In the genomic region with DNA sequence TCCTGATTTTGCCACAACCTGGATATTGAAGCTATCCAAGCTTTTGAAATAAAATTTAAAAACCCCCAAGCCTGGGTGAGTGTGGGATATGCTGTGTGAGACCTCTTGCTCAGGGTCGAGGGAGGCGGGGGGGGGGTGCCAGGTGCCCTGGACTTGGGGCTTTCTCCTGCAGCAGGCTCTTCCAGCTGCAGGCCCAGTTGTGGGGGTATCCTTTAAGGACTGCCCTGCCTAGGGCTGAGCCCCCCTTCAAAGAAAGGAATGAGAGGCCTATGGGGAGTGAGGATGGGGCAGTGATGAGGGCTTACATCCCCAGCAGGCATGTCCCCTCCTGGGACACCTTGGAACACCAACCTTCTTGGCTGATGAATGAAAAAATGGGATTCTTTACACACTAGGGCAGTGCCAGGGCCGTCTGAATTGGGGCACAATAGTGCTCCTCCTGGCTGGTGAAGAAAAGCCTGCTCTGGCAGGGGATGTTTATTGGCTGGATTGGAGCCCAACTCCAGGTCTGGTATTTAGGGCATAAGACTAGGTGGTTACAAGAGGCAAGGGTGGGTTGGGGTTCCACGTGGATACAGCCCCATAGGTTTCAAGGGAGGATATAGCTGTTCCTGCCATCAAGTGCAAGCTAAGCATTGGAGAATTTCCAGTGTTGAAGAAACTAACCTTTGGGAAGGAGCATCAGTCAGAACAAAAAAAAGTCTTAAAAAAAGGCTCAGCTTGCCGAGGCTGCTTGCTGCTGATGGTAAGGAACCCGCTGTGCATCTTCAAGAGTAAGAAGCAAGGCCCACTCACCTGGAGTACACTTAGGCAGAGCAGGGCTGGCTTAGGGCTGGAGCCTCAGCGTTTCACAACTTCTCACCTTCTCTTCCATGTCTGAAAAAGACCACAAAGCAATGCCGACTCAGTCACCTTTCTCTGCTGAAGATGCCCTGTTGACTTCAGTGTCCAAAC, we compare ENCODE assay signal across 17 cellular contexts. TPM values are rescaled to one million over a fixed set of nuclear protein-coding genes. Genes with fewer than 3 reads are reported as not detected.
DNase-seq lines count a peak whose midpoint lies in the region; ATAC-seq and TF ChIP-seq lines count a peak whose summit lies in the region.
"Had no signal": no experiment of that assay in that cellular context is flagged by ENCODE, and none has a peak within 500 bp of the region (broad histone marks: within the 10 kb centered on the region; RNA-seq: fewer than 3 reads in every experiment).

No MANE protein-coding gene starts in this region.

- H3K9me3 Mint-ChIP-seq in natural killer cell treated with Interleukin-12 subunit alpha and Interleukin-12 subunit beta and Interleukin-15 and Interleukin-18, amount 100 ng/mL, for 72 hours = no peaks in the 10 kb centered on the region
- no peaks in the 10 kb centered on the region for H3K9me3 Mint-ChIP-seq in natural killer cell
- no peaks in the 10 kb centered on the region for H3K9me3 Mint-ChIP-seq in effector memory CD8-positive, alpha-beta T cell

- H3K27ac Mint-ChIP-seq in natural killer cell treated with Interleukin-12 subunit alpha and Interleukin-12 subunit beta and Interleukin-15 and Interleukin-18, amount 100 ng/mL, for 72 hours = peak overlapping the region; percentile 14 to 48
- peak overlapping the region in 1 of 2 donors; percentile 45 for H3K27ac Mint-ChIP-seq in natural killer cell
- H3K27ac Mint-ChIP-seq in effector memory CD8-positive, alpha-beta T cell = peak overlapping the region; percentile 23 to 69

- DNase-seq in natural killer cell treated with Interleukin-12 subunit alpha and Interleukin-12 subunit beta and Interleukin-15 and Interleukin-18, amount 100 ng/mL, for 72 hours (ENCODE audit: low spot score) = no peak
- DNase-seq in natural killer cell = no peak
- DNase-seq in Peyer's patch = peak in 2 of 3 donors; percentile 28 to 49
- DNase-seq in effector memory CD8-positive, alpha-beta T cell = no peak
- DNase-seq in transverse colon = no peak
- DNase-seq in NCI-H128 (lab: John Stamatoyannopoulos, UW; ENCODE audit: unreplicated experiment) = no peak
- DNase-seq: anterior cingulate cortex, foreskin keratinocyte, MG63, NCI-H2227 treated with DMSO at 0.1 percent for 48 hours, T-helper 2 cell had no signal

- WGBS in transverse colon (ENCODE audit: low coverage in 1 of 2), 2 donors = 46 to 54% methylated on average over 5 to 8 of the region's 8 CpGs

- no peak overlapping the region for H3K4me3 Mint-ChIP-seq in natural killer cell treated with Interleukin-12 subunit alpha and Interleukin-12 subunit beta and Interleukin-15 and Interleukin-18, amount 100 ng/mL, for 72 hours
- H3K4me3 Mint-ChIP-seq in natural killer cell = no peak overlapping the region
- no peak overlapping the region for H3K4me3 Mint-ChIP-seq in effector memory CD8-positive, alpha-beta T cell

- peaks cover 0 to 89% (median 0%) of the 10 kb centered on the region in 3 donors for H3K36me3 ChIP-seq in Peyer's patch
- H3K36me3 ChIP-seq in transverse colon = peaks cover 0 to 47% (median 26%) of the 10 kb centered on the region in 4 donors

- in situ Hi-C loops in transverse colon (cut with MboI; ENCODE audit: low pct_ligation_motif_present in 1 of 4, low pct_unique_long_range_greater_than_20kb in 1 of 4, low sequenced_read_pairs in 3 of 4) = no loop called here

- peaks cover 34 to 43% of the 10 kb centered on the region in 2 donors for H3K4me1 Mint-ChIP-seq in natural killer cell treated with Interleukin-12 subunit alpha and Interleukin-12 subunit beta and Interleukin-15 and Interleukin-18, amount 100 ng/mL, for 72 hours (ENCODE audit: low read depth in 2 of 2)
- H3K4me1 Mint-ChIP-seq in natural killer cell = peaks cover 23 to 46% of the 10 kb centered on the region in 2 donors
- peaks cover 34 to 55% of the 10 kb centered on the region in 2 donors for H3K4me1 Mint-ChIP-seq in effector memory CD8-positive, alpha-beta T cell (ENCODE audit: low read depth in 2 of 2)

- TF ChIP-seq CTCF in natural killer cell (IDR thresholded peaks at IDR 0.05) = no peak
- no peak for TF ChIP-seq CTCF in Peyer's patch (IDR thresholded peaks at IDR 0.05)
- TF ChIP-seq CTCF in transverse colon (IDR thresholded peaks at IDR 0.05) = no peak

- H3K27me3 ChIP-seq in Peyer's patch = no peaks in the 10 kb centered on the region
- H3K27me3 ChIP-seq in transverse colon = no peaks in the 10 kb centered on the region
- H3K27me3 ChIP-seq: BLaER1, foreskin keratinocyte, MG63 had no signal

- H3K4me1 ChIP-seq in Peyer's patch = peaks cover 0 to 83% (median 29%) of the 10 kb centered on the region in 4 donors
- peaks cover 47 to 91% (median 76%) of the 10 kb centered on the region in 4 donors for H3K4me1 ChIP-seq in transverse colon

- no peaks in the 10 kb centered on the region for H3K27me3 Mint-ChIP-seq in natural killer cell treated with Interleukin-12 subunit alpha and Interleukin-12 subunit beta and Interleukin-15 and Interleukin-18, amount 100 ng/mL, for 72 hours
- H3K27me3 Mint-ChIP-seq in natural killer cell (ENCODE audit: low read depth in 2 of 2) = no peaks in the 10 kb centered on the region
- H3K27me3 Mint-ChIP-seq in effector memory CD8-positive, alpha-beta T cell = no peaks in the 10 kb centered on the region

- peaks cover 29% of the 10 kb centered on the region for H3K36me3 Mint-ChIP-seq in natural killer cell treated with Interleukin-12 subunit alpha and Interleukin-12 subunit beta and Interleukin-15 and Interleukin-18, amount 100 ng/mL, for 72 hours
- H3K36me3 Mint-ChIP-seq in natural killer cell = no peaks in the 10 kb centered on the region
- peaks cover 94% of the 10 kb centered on the region for H3K36me3 Mint-ChIP-seq in effector memory CD8-positive, alpha-beta T cell (ENCODE audit: insufficient read depth)

- intact Hi-C loops in natural killer cell (cut with micrococcal nuclease) = no loop called here
- intact Hi-C loops in transverse colon (cut with DNase I; ENCODE audit: low total_unique reads) = loop anchor here (10.0 kb wide), 1 partner anchor 797 kb away; no protein-coding TSS in a partner anchor

- ATAC-seq in natural killer cell treated with Interleukin-12 subunit alpha and Interleukin-12 subunit beta and Interleukin-15 and Interleukin-18, amount 100 ng/mL, for 72 hours = no peak
- no peak for ATAC-seq in natural killer cell
- no peak for ATAC-seq in effector memory CD8-positive, alpha-beta T cell (replicated peaks)
- no peak for ATAC-seq in GM19467 (IDR thresholded peaks at IDR 0.05; ENCODE audit: unreplicated experiment)
- no peak for ATAC-seq in GM18502 (IDR thresholded peaks at IDR 0.05; ENCODE audit: poor library complexity, unreplicated experiment)
- ATAC-seq: foreskin keratinocyte had no signal

- H3K4me3 ChIP-seq in Peyer's patch (no peak overlapping the region), transverse colon (no peak overlapping the region)
- H3K4me3 ChIP-seq: BLaER1, MG63 had no signal

- no peak for TF ChIP-seq EP300 in transverse colon (IDR thresholded peaks at IDR 0.05; ENCODE audit: low read depth)

- TF ChIP-seq POLR2A in Peyer's patch (IDR thresholded peaks at IDR 0.05) = no peak
- no peak for TF ChIP-seq POLR2A in transverse colon (IDR thresholded peaks at IDR 0.05)

- no peaks in the 10 kb centered on the region for H3K9me3 ChIP-seq in Peyer's patch
- H3K9me3 ChIP-seq in transverse colon = no peaks in the 10 kb centered on the region
- H3K9me3 ChIP-seq: BLaER1, MG63 had no signal

- H3K27ac ChIP-seq in Peyer's patch (peak overlapping the region in 2 of 4 donors; percentile 46 to 99), transverse colon (peak overlapping the region; percentile 99)
- H3K27ac ChIP-seq: BLaER1, foreskin keratinocyte had no signal

RNA-seq across cellular contexts. Expression of gene HNRNPAB, which starts 7.0 kb away (rescaled TPM):
- 100 to 1,000 TPM; 314 to 481 TPM for total RNA-seq in natural killer cell treated with Interleukin-12 subunit alpha and Interleukin-12 subunit beta and Interleukin-15 and Interleukin-18, amount 100 ng/mL, for 72 hours
- total RNA-seq in natural killer cell (10 to 100 TPM; 77.6 to 98.4 (median 88.4) TPM), Peyer's patch (100 to 1,000 TPM in 1 of 4 donors, 10 to 100 TPM in 3; 74.8 to 135 (median 81.4) TPM), transverse colon (100 to 1,000 TPM; 115 to 199 (median 169) TPM)

RNA-seq across cellular contexts. Expression of gene PHYKPL, which starts 21.2 kb away (rescaled TPM):
- total RNA-seq in natural killer cell treated with Interleukin-12 subunit alpha and Interleukin-12 subunit beta and Interleukin-15 and Interleukin-18, amount 100 ng/mL, for 72 hours = 100 to 1,000 TPM; 133 to 191 TPM
- total RNA-seq in natural killer cell (100 to 1,000 TPM; 111 to 134 (median 131) TPM), Peyer's patch (100 to 1,000 TPM; 180 to 441 (median 280) TPM), transverse colon (100 to 1,000 TPM; 124 to 405 (median 197) TPM)

RNA-seq across cellular contexts. Expression of gene GMCL2, which starts 24.2 kb away (rescaled TPM):
- total RNA-seq in natural killer cell treated with Interleukin-12 subunit alpha and Interleukin-12 subunit beta and Interleukin-15 and Interleukin-18, amount 100 ng/mL, for 72 hours = not detected
- total RNA-seq in natural killer cell (not detected), Peyer's patch (not detected), transverse colon (not detected)
- total RNA-seq: activated CD8-positive, alpha-beta memory T cell treated with anti-CD3 and anti-CD28 coated beads for 36 hours; foreskin keratinocyte; renal cortical epithelial cell; subcutaneous adipose tissue had no signal

RNA-seq across cellular contexts. Expression of gene NHP2, which starts 57.7 kb away (rescaled TPM):
- 100 to 1,000 TPM; 139 to 196 TPM for total RNA-seq in natural killer cell treated with Interleukin-12 subunit alpha and Interleukin-12 subunit beta and Interleukin-15 and Interleukin-18, amount 100 ng/mL, for 72 hours
- 10 to 100 TPM; 39.2 to 43.5 (median 40.2) TPM for total RNA-seq in natural killer cell
- total RNA-seq in Peyer's patch = 10 to 100 TPM; 49.5 to 75.9 (median 62.0) TPM
- total RNA-seq in transverse colon = 100 to 1,000 TPM in 2 of 4 donors, 10 to 100 TPM in 2; 28.1 to 116 (median 96.7) TPM

Comparison
In these comparisons a context has a peak if more than half of its experiments do, and no peak if none do; other contexts are left out.
1. DNase-seq: peak in Peyer's patch (2 of 3); none in natural killer cell treated with Interleukin-12 subunit alpha and Interleukin-12 subunit beta and Interleukin-15 and Interleukin-18, amount 100 ng/mL, for 72 hours (single experiment), natural killer cell (single experiment), effector memory CD8-positive, alpha-beta T cell (0 of 3), transverse colon (single experiment) and NCI-H128 (single experiment).